24 cellular contexts compared by ENCODE assay signal in genomic region chrX:40164751-40165150, GRCh38.
"Had no signal": no experiment of that assay in that cellular context is flagged by ENCODE, and none has a peak within 500 bp of the region (broad histone marks: within the 10 kb centered on the region; RNA-seq: fewer than 3 reads in every experiment).

No MANE protein-coding gene starts in this region.

- H3K4me3 Mint-ChIP-seq: activated CD4-positive, alpha-beta T cell treated with anti-CD3 and anti-CD28 coated beads, Interleukin-2, amount 10 ng/mL, durations not matched to agents 7 days and 5 days; activated CD8-positive, alpha-beta T cell treated with anti-CD3 and anti-CD28 coated beads, Interleukin-2, amount 10 ng/mL, durations not matched to agents 7 days and 5 days; activated naive CD8-positive, alpha-beta T cell; stimulated activated naive CD8-positive, alpha-beta T cell treated with anti-CD3 and anti-CD28 coated beads, Interleukin-15, Interleukin-2, amounts not matched to agents 100 ng/mL and 50 ng/mL, for 24 hours had no signal

- H3K27me3 Mint-ChIP-seq: activated CD4-positive, alpha-beta T cell treated with anti-CD3 and anti-CD28 coated beads, Interleukin-2, amount 10 ng/mL, durations not matched to agents 7 days and 5 days; activated naive CD8-positive, alpha-beta T cell; stimulated activated naive CD8-positive, alpha-beta T cell treated with anti-CD3 and anti-CD28 coated beads, Interleukin-15, Interleukin-2, amounts not matched to agents 100 ng/mL and 50 ng/mL, for 24 hours had no signal

- H3K9me3 Mint-ChIP-seq: activated CD4-positive, alpha-beta T cell treated with anti-CD3 and anti-CD28 coated beads, Interleukin-2, amount 10 ng/mL, durations not matched to agents 7 days and 5 days; stimulated activated naive CD8-positive, alpha-beta T cell treated with anti-CD3 and anti-CD28 coated beads, Interleukin-15, Interleukin-2, amounts not matched to agents 100 ng/mL and 50 ng/mL, for 24 hours had no signal

- DNase-seq: activated CD4-positive, alpha-beta T cell treated with anti-CD3 and anti-CD28 coated beads, Interleukin-2, amount 10 ng/mL, durations not matched to agents 7 days and 5 days; activated CD4-positive, CD25-positive, alpha-beta regulatory T cell treated with anti-CD3 and anti-CD28 coated beads, Interleukin-2, amount 50 U/mL, for 72 hours; activated CD8-positive, alpha-beta T cell treated with anti-CD3 and anti-CD28 coated beads, Interleukin-2, amount 10 ng/mL, durations not matched to agents 7 days and 5 days; activated gamma-delta T cell treated with Interleukin-2 at 50 U/mL for 16 hours; activated T-cell treated with anti-CD3 and anti-CD28 coated beads, Interleukin-2, amount 50 U/mL, for 1 hour; adrenal gland; central memory CD4-positive, alpha-beta T cell; esophagus squamous epithelium; gastrocnemius medialis; head of caudate nucleus; hypothalamus; occipital lobe; stimulated activated CD4-positive, alpha-beta T cell treated with anti-CD3 and anti-CD28 coated beads, Interleukin-4, amount 100 ng/mL, for 4 hours; substantia nigra; thyroid gland; upper lobe of right lung; WERI-Rb-1 had no signal

- FAIRE-seq: astrocyte, colon, TTC549 had no signal

- H3K4me3 ChIP-seq: adrenal gland, dorsolateral prefrontal cortex, esophagus squamous epithelium, gastrocnemius medialis, thyroid gland, upper lobe of right lung had no signal

- H3K27me3 ChIP-seq: esophagus squamous epithelium, thyroid gland, upper lobe of right lung had no signal

- H3K27ac Mint-ChIP-seq: activated CD4-positive, alpha-beta T cell treated with anti-CD3 and anti-CD28 coated beads, Interleukin-2, amount 10 ng/mL, durations not matched to agents 7 days and 5 days; activated CD8-positive, alpha-beta T cell treated with anti-CD3 and anti-CD28 coated beads, Interleukin-2, amount 10 ng/mL, durations not matched to agents 7 days and 5 days; activated naive CD8-positive, alpha-beta T cell; progenitor cell of endocrine pancreas; stimulated activated naive CD8-positive, alpha-beta T cell treated with anti-CD3 and anti-CD28 coated beads, Interleukin-15, Interleukin-2, amounts not matched to agents 100 ng/mL and 50 ng/mL, for 24 hours had no signal

- H3K36me3 ChIP-seq: adrenal gland, esophagus squamous epithelium, gastrocnemius medialis, thyroid gland, upper lobe of right lung, WERI-Rb-1 had no signal

- ATAC-seq: activated CD8-positive, alpha-beta T cell treated with anti-CD3 and anti-CD28 coated beads, Interleukin-2, amount 10 ng/mL, durations not matched to agents 7 days and 5 days; gastrocnemius medialis; upper lobe of right lung had no signal

- H3K27ac ChIP-seq: adrenal gland, dorsolateral prefrontal cortex, esophagus squamous epithelium, gastrocnemius medialis, thyroid gland, upper lobe of right lung, WERI-Rb-1 had no signal

- H3K4me1 ChIP-seq: upper lobe of right lung had no signal

- H3K9me3 ChIP-seq: adrenal gland, esophagus squamous epithelium, gastrocnemius medialis, thyroid gland, upper lobe of right lung had no signal
